Comparison of ENCODE assay signal across 11 cellular contexts in the genomic region with DNA sequence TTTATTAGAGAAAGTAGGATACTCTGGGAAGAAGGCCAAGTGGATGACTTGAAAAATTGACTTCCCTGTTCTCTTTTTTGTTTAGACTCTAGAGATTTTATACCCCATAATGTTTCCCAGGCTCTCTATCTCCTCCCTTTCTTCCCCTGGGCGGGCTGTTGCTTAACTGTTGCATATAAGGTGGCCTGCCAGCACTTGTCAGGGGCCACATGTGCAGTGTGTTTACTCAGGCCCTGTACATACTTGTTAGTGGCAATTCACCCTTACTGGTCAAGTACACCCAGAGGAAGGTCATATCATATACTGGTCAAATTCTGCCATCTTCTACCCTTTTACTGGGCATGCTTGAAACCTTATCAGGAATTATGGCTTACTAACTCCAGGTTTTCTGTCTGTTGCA.
A peak's percentile ranks its signal among the peaks of the same experiment; 100 is the strongest.
DNase-seq lines count a peak whose midpoint lies in the region; TF ChIP-seq lines count a peak whose summit lies in the region.
"Had no signal": no experiment of that assay in that cellular context is flagged by ENCODE, and none has a peak within 500 bp of the region (broad histone marks: within the 10 kb centered on the region; RNA-seq: fewer than 3 reads in every experiment).

No MANE protein-coding gene starts in this region.

- peak overlapping the region; percentile 51 for H2AFZ ChIP-seq in SU-DHL-6 (ENCODE audit: low read depth, low read length, severe bottlenecking)
- H2AFZ ChIP-seq: PC-9 had no signal

- no peaks in the 10 kb centered on the region for H3K4me1 ChIP-seq in breast epithelium
- peaks cover 7% of the 10 kb centered on the region for H3K4me1 ChIP-seq in vagina
- no peaks in the 10 kb centered on the region for H3K4me1 ChIP-seq in endodermal cell (ENCODE audit: control insufficient read depth, insufficient read depth, low read length)

- H3K79me2 ChIP-seq in SU-DHL-6 (ENCODE audit: insufficient read depth, low read length), result no peaks in the 10 kb centered on the region

- H4K20me1 ChIP-seq in SU-DHL-6 (ENCODE audit: low read depth, low read length), result no peaks in the 10 kb centered on the region

- H3F3A ChIP-seq in SU-DHL-6 (ENCODE audit: insufficient read depth), result no peaks in the 10 kb centered on the region

- H3K36me3 Mint-ChIP-seq in MCF 10A (ENCODE audit: insufficient read depth, unreplicated experiment) (no peaks in the 10 kb centered on the region), endodermal cell (ENCODE audit: low read depth) (no peaks in the 10 kb centered on the region)
- H3K36me3 Mint-ChIP-seq: naive B cell had no signal

- H3K4me1 Mint-ChIP-seq in MCF 10A (ENCODE audit: insufficient read depth, unreplicated experiment), result peaks cover 22% of the 10 kb centered on the region
- H3K4me1 Mint-ChIP-seq in endodermal cell, result peaks cover 2% of the 10 kb centered on the region

- TF ChIP-seq CTCF in MCF 10A (IDR thresholded peaks at IDR 0.05; ENCODE audit: unreplicated experiment) (no peak), breast epithelium (IDR thresholded peaks at IDR 0.05) (no peak), SU-DHL-6 (IDR thresholded peaks at IDR 0.05; ENCODE audit: insufficient read depth, low read length, poor library complexity, severe bottlenecking) (no peak), vagina (IDR thresholded peaks at IDR 0.05) (no peak), endodermal cell (conservative IDR thresholded peaks at IDR 0.05) (no peak)

- H3K4me3 ChIP-seq in breast epithelium (no peak overlapping the region), SU-DHL-6 (ENCODE audit: insufficient read depth, low read length, poor library complexity, severe bottlenecking) (no peak overlapping the region), vagina (no peak overlapping the region), endodermal cell (ENCODE audit: low read length) (no peak overlapping the region)
- H3K4me3 ChIP-seq: PC-9 had no signal

- H3K27ac ChIP-seq in breast epithelium, result peak overlapping the region in 1 of 2 donors; percentile 58
- no peak overlapping the region for H3K27ac ChIP-seq in SU-DHL-6 (ENCODE audit: low read depth, low read length)
- peak overlapping the region; percentile 1 for H3K27ac ChIP-seq in vagina
- H3K27ac ChIP-seq in endodermal cell (ENCODE audit: low read depth, low read length), result no peak overlapping the region
- H3K27ac ChIP-seq: PC-9 had no signal

- no peaks in the 10 kb centered on the region for H3K9me2 ChIP-seq in SU-DHL-6 (replicated peaks; ENCODE audit: insufficient read depth, low read length)

- H3K9ac ChIP-seq in SU-DHL-6 (ENCODE audit: low read length) (no peak overlapping the region), endodermal cell (ENCODE audit: extremely low read depth, low read length, poor library complexity, severe bottlenecking) (no peak overlapping the region)

- CTCF ChIA-PET in MCF 10A (lab: Yijun Ruan, JAX), result interaction anchor here (1.3 to 1.9 kb wide), 3 partner anchors 113 to 334 kb away, joined by 3 to 8 read pairs (median 4); no protein-coding TSS in a partner anchor

- intact Hi-C loops in MCF 10A (cut with micrococcal nuclease), result loop anchor here (1.0 to 5.0 kb wide), 2 partner anchors 108 to 331 kb away; no protein-coding TSS in a partner anchor
- intact Hi-C loops in breast epithelium (cut with DNase I; ENCODE audit: low total_unique reads), result no loop called here
- intact Hi-C loops in vagina (cut with DNase I), result no loop called here

- peak overlapping the region; percentile 32 for H3K4me3 Mint-ChIP-seq in MCF 10A (ENCODE audit: unreplicated experiment)
- H3K4me3 Mint-ChIP-seq in endodermal cell, result no peak overlapping the region

- POLR2A ChIA-PET in MCF 10A (lab: Yijun Ruan, JAX), result interaction anchor here (0.6 to 0.7 kb wide), 2 partner anchors 17 to 563 kb away, joined by 3 read pairs; no protein-coding TSS in a partner anchor

- H3K27me3 ChIP-seq in breast epithelium (no peaks in the 10 kb centered on the region), SU-DHL-6 (ENCODE audit: low read length) (no peaks in the 10 kb centered on the region), vagina (no peaks in the 10 kb centered on the region), endodermal cell (ENCODE audit: control insufficient read depth, insufficient read depth, low read length, poor library complexity, severe bottlenecking) (no peaks in the 10 kb centered on the region)

- peak; percentile 73 for DNase-seq in MCF 10A (ENCODE audit: unreplicated experiment)
- DNase-seq in breast epithelium (ENCODE audit: low spot score in 2 of 2), result no peak
- peak; percentile 15 for DNase-seq in left kidney (ENCODE audit: low read depth, low spot score)
- DNase-seq in vagina (ENCODE audit: extremely low spot score in 2 of 2), result no peak
- DNase-seq in endodermal cell, result no peak
- DNase-seq in CD1c-positive myeloid dendritic cell (ENCODE audit: extremely low spot score), result no peak
- DNase-seq in middle frontal gyrus (ENCODE audit: extremely low spot score, low spot score), result no peak
- DNase-seq: cortex of kidney, naive B cell had no signal

- TF ChIP-seq POLR2A in breast epithelium (IDR thresholded peaks at IDR 0.05) (no peak), vagina (IDR thresholded peaks at IDR 0.05) (no peak)

- no peak overlapping the region for H3K4me2 ChIP-seq in SU-DHL-6 (ENCODE audit: low read depth, low read length, poor library complexity, severe bottlenecking)
- H3K4me2 ChIP-seq: PC-9 had no signal

- H3K27ac Mint-ChIP-seq in MCF 10A (ENCODE audit: low read depth, unreplicated experiment), result peak overlapping the region; percentile 57
- H3K27ac Mint-ChIP-seq in endodermal cell, result no peak overlapping the region
- H3K27ac Mint-ChIP-seq: naive B cell had no signal

- no peaks in the 10 kb centered on the region for H3K27me3 Mint-ChIP-seq in MCF 10A (ENCODE audit: insufficient read depth, unreplicated experiment)
- no peaks in the 10 kb centered on the region for H3K27me3 Mint-ChIP-seq in endodermal cell (ENCODE audit: insufficient read depth)
- H3K27me3 Mint-ChIP-seq: naive B cell had no signal

- no peaks in the 10 kb centered on the region for H3K9me3 ChIP-seq in breast epithelium
- no peaks in the 10 kb centered on the region for H3K9me3 ChIP-seq in SU-DHL-6 (ENCODE audit: insufficient read depth, low read length)
- H3K9me3 ChIP-seq in vagina, result no peaks in the 10 kb centered on the region
- no peaks in the 10 kb centered on the region for H3K9me3 ChIP-seq in endodermal cell (ENCODE audit: control insufficient read depth, low read length)

- BruUV-seq in MCF 10A (replicated peaks; lab: Mats Ljungman, UMichigan), result no TSS peak

- peaks cover 5% of the 10 kb centered on the region for H3K9me3 Mint-ChIP-seq in MCF 10A (ENCODE audit: unreplicated experiment)
- H3K9me3 Mint-ChIP-seq in endodermal cell, result no peaks in the 10 kb centered on the region

- 82% methylated on average over 1 of the region's 1 CpG; no CpG with 5 or more reads in 1 of the 2 experiments for WGBS in endodermal cell (ENCODE audit: insufficient coverage in 1 of 2, insufficient read length in 1 of 2), 2 experiments

- H3K36me3 ChIP-seq in breast epithelium, result no peaks in the 10 kb centered on the region
- no peaks in the 10 kb centered on the region for H3K36me3 ChIP-seq in SU-DHL-6 (ENCODE audit: low read length)
- no peaks in the 10 kb centered on the region for H3K36me3 ChIP-seq in vagina
- no peaks in the 10 kb centered on the region for H3K36me3 ChIP-seq in endodermal cell (ENCODE audit: control insufficient read depth, insufficient read depth, low read length)

Comparison
In these comparisons a context has a peak if more than half of its experiments do, and no peak if none do; other contexts are left out.
1. DNase-seq: peak in MCF 10A (single experiment) and left kidney (single experiment); none in breast epithelium (0 of 2), vagina (0 of 2), endodermal cell (single experiment), CD1c-positive myeloid dendritic cell (single experiment) and middle frontal gyrus (single experiment).